Comparison of ENCODE assay signal across 26 cellular contexts in genomic region chr1:39438002-39438401, GRCh38. TPM values are rescaled to one million over a fixed set of nuclear protein-coding genes. Genes with fewer than 3 reads are reported as not detected.
A peak's percentile ranks its signal among the peaks of the same experiment; 100 is the strongest.
DNase-seq lines count a peak whose midpoint lies in the region; ATAC-seq, FAIRE-seq and TF ChIP-seq lines count a peak whose summit lies in the region.
"Had no signal": no experiment of that assay in that cellular context is flagged by ENCODE, and none has a peak within 500 bp of the region (broad histone marks: within the 10 kb centered on the region; RNA-seq: fewer than 3 reads in every experiment).

No MANE protein-coding gene starts in this region.

- ATAC-seq in activated T-cell treated with anti-CD3 and anti-CD28 coated beads, Interleukin-2, amount 50 U/mL, for 72 hours (replicated peaks in 1 of 2) = no peak
- ATAC-seq in activated T-cell treated with anti-CD3 and anti-CD28 coated beads, Interleukin-2, amount 50 U/mL, for 4 hours = no peak
- ATAC-seq in activated CD8-positive, alpha-beta memory T cell treated with anti-CD3 and anti-CD28 coated beads, Interleukin-2, amount 10 ng/mL, durations not matched to agents 7 days and 5 days = no peak
- ATAC-seq: PC-3 had no signal

- H2BK12ac ChIP-seq in neuronal stem cell (ENCODE audit: low read length) = no peak overlapping the region

- H3K9ac ChIP-seq in astrocyte (ENCODE audit: low read length) = no peak overlapping the region
- H3K9ac ChIP-seq in neuronal stem cell (ENCODE audit: low read depth, low read length, poor library complexity) = no peak overlapping the region
- H3K9ac ChIP-seq: GM23248, KMS-11 had no signal

- no peak overlapping the region for H3K14ac ChIP-seq in neuronal stem cell (ENCODE audit: low read length)

- H3K27me3 Mint-ChIP-seq in activated T-cell treated with anti-CD3 and anti-CD28 coated beads, Interleukin-2, amount 50 U/mL, for 72 hours (ENCODE audit: low read depth) = no peaks in the 10 kb centered on the region
- no peaks in the 10 kb centered on the region for H3K27me3 Mint-ChIP-seq in activated T-cell treated with anti-CD3 and anti-CD28 coated beads, Interleukin-2, amount 50 U/mL, for 4 hours (ENCODE audit: low read depth)
- no peaks in the 10 kb centered on the region for H3K27me3 Mint-ChIP-seq in astrocyte (ENCODE audit: low read depth, unreplicated experiment)
- peaks cover 4% of the 10 kb centered on the region for H3K27me3 Mint-ChIP-seq in endothelial cell (ENCODE audit: unreplicated experiment)
- H3K27me3 Mint-ChIP-seq in activated CD8-positive, alpha-beta memory T cell treated with anti-CD3 and anti-CD28 coated beads, Interleukin-2, amount 10 ng/mL, durations not matched to agents 7 days and 5 days = no peaks in the 10 kb centered on the region
- H3K27me3 Mint-ChIP-seq: B cell; CD4-positive, alpha-beta T cell had no signal

- CTCF ChIA-PET in activated CD8-positive, alpha-beta memory T cell treated with anti-CD3 and anti-CD28 coated beads, Interleukin-2, amount 10 ng/mL, durations not matched to agents 7 days and 5 days (lab: Charles Lee) = interaction anchor here (1.6 kb wide), 1 partner anchor 13 kb away, joined by 3 read pairs; no protein-coding TSS in a partner anchor

- H3K79me1 ChIP-seq in neuronal stem cell (ENCODE audit: low read depth, low read length) = no peaks in the 10 kb centered on the region

- no peak overlapping the region for H2AK5ac ChIP-seq in neuronal stem cell (ENCODE audit: low read depth, low read length)

- H3K79me2 ChIP-seq in astrocyte (ENCODE audit: insufficient read depth, low read length) = peaks cover 30% of the 10 kb centered on the region

- no peak for DNase-seq in activated T-cell treated with anti-CD3 and anti-CD28 coated beads, Interleukin-2, amount 50 U/mL, for 72 hours
- DNase-seq in activated T-cell treated with anti-CD3 and anti-CD28 coated beads, Interleukin-2, amount 50 U/mL, for 4 hours = no peak
- DNase-seq in astrocyte (ENCODE audit: low read depth) = no peak
- no peak for DNase-seq in endothelial cell (ENCODE audit: low spot score)
- DNase-seq in testis = no peak
- DNase-seq in T-helper 2 cell = no peak
- DNase-seq in activated CD8-positive, alpha-beta memory T cell treated with anti-CD3 and anti-CD28 coated beads, Interleukin-2, amount 10 ng/mL, durations not matched to agents 7 days and 5 days = no peak
- no peak for DNase-seq in neuronal stem cell (ENCODE audit: low spot score)
- DNase-seq: 8988T; CD4-positive, alpha-beta T cell; DMS53; EL; GM23248; NCI-H1417 treated with DMSO at 0.1 percent for 48 hours; NCI-H187 treated with DMSO at 0.1 percent for 48 hours; NCI-H226; NCI-H524; NCI-H82; PC-3 had no signal

- H3K36me3 ChIP-seq in astrocyte (ENCODE audit: insufficient read depth, low read length) (peaks cover 78% of the 10 kb centered on the region), testis (ENCODE audit: low read depth, missing control alignments) (no peaks in the 10 kb centered on the region), neuronal stem cell (replicated peaks in 1 of 2; ENCODE audit: control insufficient read depth in 2 of 2, insufficient read depth in 2 of 2, low read length in 2 of 2) (peaks cover 32 to 99% of the 10 kb centered on the region in 2 donors)

- no peak overlapping the region for H2AFZ ChIP-seq in astrocyte (ENCODE audit: low read depth, low read length)
- no peak overlapping the region for H2AFZ ChIP-seq in neuronal stem cell (ENCODE audit: low read length)
- H2AFZ ChIP-seq: GM23248 had no signal

- no peak overlapping the region for H3K4ac ChIP-seq in neuronal stem cell (ENCODE audit: low read length)

- TF ChIP-seq CTCF in astrocyte (IDR thresholded peaks at IDR 0.05; ENCODE audit: insufficient read depth, low read depth, low read length) (no peak), endothelial cell (IDR thresholded peaks at IDR 0.05; ENCODE audit: unreplicated experiment) (no peak), testis (IDR thresholded peaks at IDR 0.05) (no peak)

- H4K20me1 ChIP-seq in astrocyte (ENCODE audit: insufficient read depth, low read length) = peaks cover 31% of the 10 kb centered on the region

- no peaks in the 10 kb centered on the region for H3K9me3 Mint-ChIP-seq in activated T-cell treated with anti-CD3 and anti-CD28 coated beads, Interleukin-2, amount 50 U/mL, for 72 hours
- H3K9me3 Mint-ChIP-seq in activated T-cell treated with anti-CD3 and anti-CD28 coated beads, Interleukin-2, amount 50 U/mL, for 4 hours = no peaks in the 10 kb centered on the region
- H3K9me3 Mint-ChIP-seq in astrocyte (ENCODE audit: unreplicated experiment) (no peaks in the 10 kb centered on the region), endothelial cell (ENCODE audit: unreplicated experiment) (no peaks in the 10 kb centered on the region)
- no peaks in the 10 kb centered on the region for H3K9me3 Mint-ChIP-seq in activated CD8-positive, alpha-beta memory T cell treated with anti-CD3 and anti-CD28 coated beads, Interleukin-2, amount 10 ng/mL, durations not matched to agents 7 days and 5 days (ENCODE audit: low read depth)
- H3K9me3 Mint-ChIP-seq: CD4-positive, alpha-beta T cell had no signal

- 59 to 66% methylated on average over 2 of the region's 2 CpGs for WGBS in testis, 2 donors
- no CpG with 5 or more reads among the region's 2 CpGs for WGBS in neuronal stem cell (ENCODE audit: extremely low coverage in 2 of 2, insufficient read length in 2 of 2, insufficient replicate concordance in 1 of 2), 2 donors

- no peak overlapping the region for H2BK120ac ChIP-seq in neuronal stem cell (ENCODE audit: low read depth, low read length)

- no peak overlapping the region for H4K8ac ChIP-seq in neuronal stem cell (ENCODE audit: low read depth, low read length)

- no peak overlapping the region for H3K23ac ChIP-seq in neuronal stem cell (ENCODE audit: low read depth, low read length, poor library complexity)

- H3K27ac ChIP-seq in astrocyte (ENCODE audit: low read depth, low read length) (no peak overlapping the region), testis (peak overlapping the region; percentile 62 to 65), neuronal stem cell (replicated peaks; ENCODE audit: low read length) (no peak overlapping the region)
- H3K27ac ChIP-seq: GM23248, HL-60, KMS-11, RWPE1 had no signal

- H3K4me1 ChIP-seq in astrocyte (ENCODE audit: insufficient read depth, low read length) (no peaks in the 10 kb centered on the region), testis (no peaks in the 10 kb centered on the region), neuronal stem cell (ENCODE audit: control insufficient read depth in 2 of 2, insufficient read depth in 1 of 2, low read depth in 1 of 2, low read length in 2 of 2) (no peaks in the 10 kb centered on the region)
- H3K4me1 ChIP-seq: HAP-1 had no signal

- no peaks in the 10 kb centered on the region for H3K4me1 Mint-ChIP-seq in activated T-cell treated with anti-CD3 and anti-CD28 coated beads, Interleukin-2, amount 50 U/mL, for 72 hours (ENCODE audit: low read depth)
- no peaks in the 10 kb centered on the region for H3K4me1 Mint-ChIP-seq in activated T-cell treated with anti-CD3 and anti-CD28 coated beads, Interleukin-2, amount 50 U/mL, for 4 hours (ENCODE audit: low read depth)
- peaks cover 18% of the 10 kb centered on the region for H3K4me1 Mint-ChIP-seq in astrocyte (ENCODE audit: low read depth, unreplicated experiment)
- H3K4me1 Mint-ChIP-seq in endothelial cell (ENCODE audit: unreplicated experiment) = no peaks in the 10 kb centered on the region
- no peaks in the 10 kb centered on the region for H3K4me1 Mint-ChIP-seq in activated CD8-positive, alpha-beta memory T cell treated with anti-CD3 and anti-CD28 coated beads, Interleukin-2, amount 10 ng/mL, durations not matched to agents 7 days and 5 days
- H3K4me1 Mint-ChIP-seq: B cell had no signal

- H2BK15ac ChIP-seq in neuronal stem cell (ENCODE audit: low read length) = no peak overlapping the region

- FAIRE-seq in astrocyte (lab: Jason Lieb, UNC) = no peak
- FAIRE-seq: GM12891 had no signal

- H3K4me3 ChIP-seq in astrocyte (ENCODE audit: insufficient read depth, low read depth, low read length) = no peak overlapping the region
- H3K4me3 ChIP-seq in testis = no peak overlapping the region
- H3K4me3 ChIP-seq in neuronal stem cell (ENCODE audit: low read length in 2 of 2) = no peak overlapping the region
- H3K4me3 ChIP-seq: GM23248, HAP-1 had no signal

- no peak overlapping the region for H2BK5ac ChIP-seq in neuronal stem cell (ENCODE audit: low read length)

- H3K4me3 Mint-ChIP-seq in activated T-cell treated with anti-CD3 and anti-CD28 coated beads, Interleukin-2, amount 50 U/mL, for 72 hours = no peak overlapping the region
- H3K4me3 Mint-ChIP-seq in activated T-cell treated with anti-CD3 and anti-CD28 coated beads, Interleukin-2, amount 50 U/mL, for 4 hours = no peak overlapping the region
- H3K4me3 Mint-ChIP-seq in astrocyte (ENCODE audit: unreplicated experiment) = no peak overlapping the region
- peak overlapping the region; percentile 45 for H3K4me3 Mint-ChIP-seq in endothelial cell (ENCODE audit: unreplicated experiment)
- no peak overlapping the region for H3K4me3 Mint-ChIP-seq in activated CD8-positive, alpha-beta memory T cell treated with anti-CD3 and anti-CD28 coated beads, Interleukin-2, amount 10 ng/mL, durations not matched to agents 7 days and 5 days
- H3K4me3 Mint-ChIP-seq: B cell; CD4-positive, alpha-beta T cell had no signal

- H3K27me3 ChIP-seq in astrocyte (ENCODE audit: insufficient read depth, low read length) (no peaks in the 10 kb centered on the region), testis (no peaks in the 10 kb centered on the region), neuronal stem cell (ENCODE audit: control insufficient read depth in 3 of 3, insufficient read depth in 3 of 3, low read depth in 1 of 3, low read length in 3 of 3) (no peaks in the 10 kb centered on the region)

- H3K9me3 ChIP-seq in astrocyte (ENCODE audit: insufficient read depth, low read depth, low read length) (no peaks in the 10 kb centered on the region), testis (no peaks in the 10 kb centered on the region), neuronal stem cell (replicated peaks in 1 of 2; ENCODE audit: control insufficient read depth in 2 of 2, insufficient read depth in 1 of 2, low read depth in 1 of 2, low read length in 2 of 2) (peaks cover 0 to 3% of the 10 kb centered on the region in 2 donors)
- H3K9me3 ChIP-seq: HAP-1 had no signal

- intact Hi-C loops in testis (cut with DNase I; ENCODE audit: low total_unique reads) = no loop called here

- TF ChIP-seq POLR2A in testis (IDR thresholded peaks at IDR 0.05) = no peak

- peak overlapping the region; percentile 38 for H3K27ac Mint-ChIP-seq in activated T-cell treated with anti-CD3 and anti-CD28 coated beads, Interleukin-2, amount 50 U/mL, for 72 hours
- H3K27ac Mint-ChIP-seq in astrocyte (ENCODE audit: unreplicated experiment) (peak overlapping the region; percentile 38), endothelial cell (ENCODE audit: unreplicated experiment) (no peak overlapping the region)
- H3K27ac Mint-ChIP-seq in activated CD8-positive, alpha-beta memory T cell treated with anti-CD3 and anti-CD28 coated beads, Interleukin-2, amount 10 ng/mL, durations not matched to agents 7 days and 5 days = no peak overlapping the region
- H3K27ac Mint-ChIP-seq: B cell; CD4-positive, alpha-beta T cell had no signal

- H4K91ac ChIP-seq in neuronal stem cell (ENCODE audit: low read depth, low read length, poor library complexity) = no peak overlapping the region

- H3K18ac ChIP-seq in neuronal stem cell (ENCODE audit: low read length) = no peak overlapping the region

- H3K4me2 ChIP-seq in astrocyte (ENCODE audit: low read length) = no peak overlapping the region
- H3K4me2 ChIP-seq in neuronal stem cell (ENCODE audit: insufficient read depth, low read length, poor library complexity, severe bottlenecking) = no peak overlapping the region
- H3K4me2 ChIP-seq: KMS-11 had no signal

- H3K36me3 Mint-ChIP-seq in activated T-cell treated with anti-CD3 and anti-CD28 coated beads, Interleukin-2, amount 50 U/mL, for 72 hours (ENCODE audit: insufficient read depth in 2 of 2) = peaks cover 21 to 32% of the 10 kb centered on the region in 2 donors
- peaks cover 55% of the 10 kb centered on the region for H3K36me3 Mint-ChIP-seq in activated T-cell treated with anti-CD3 and anti-CD28 coated beads, Interleukin-2, amount 50 U/mL, for 4 hours (ENCODE audit: insufficient read depth)
- H3K36me3 Mint-ChIP-seq in astrocyte (ENCODE audit: low read depth, unreplicated experiment) (peaks cover 16% of the 10 kb centered on the region), endothelial cell (ENCODE audit: low read depth, unreplicated experiment) (peaks cover 57% of the 10 kb centered on the region)
- peaks cover 59% of the 10 kb centered on the region for H3K36me3 Mint-ChIP-seq in activated CD8-positive, alpha-beta memory T cell treated with anti-CD3 and anti-CD28 coated beads, Interleukin-2, amount 10 ng/mL, durations not matched to agents 7 days and 5 days

RNA-seq across cellular contexts. Expression of gene BMP8A, which starts 53.4 kb away (rescaled TPM):
- under 1 TPM; 0.35 to 0.38 TPM for total RNA-seq in activated T-cell treated with anti-CD3 and anti-CD28 coated beads, Interleukin-2, amount 50 U/mL, for 72 hours
- under 1 TPM in 2 of 3 donors, not detected in 1; 0.21 to 0.27 TPM for total RNA-seq in activated T-cell treated with anti-CD3 and anti-CD28 coated beads, Interleukin-2, amount 50 U/mL, for 4 hours
- total RNA-seq in astrocyte (0.34 and 0.84 TPM in 2 replicates), endothelial cell (ENCODE audit: unreplicated experiment) (not detected), testis (10 to 100 TPM in 1 of 2 donors, 1 to 10 TPM in 1; 5.6 to 15.0 TPM)
- 4.3 TPM for polyA plus RNA-seq in testis (ENCODE audit: insufficient read depth, low read depth, low replicate concordance)
- not detected for total RNA-seq in activated CD8-positive, alpha-beta memory T cell treated with anti-CD3 and anti-CD28 coated beads, Interleukin-2, amount 10 ng/mL, durations not matched to agents 7 days and 5 days
- polyA plus RNA-seq in neuronal stem cell (2013, experiment 1 of 2) = 0.03 TPM
- 0.04 TPM for polyA plus RNA-seq in neuronal stem cell (2013, experiment 2 of 2)
- total RNA-seq: CD4-positive, alpha-beta T cell; GM23248; HT1080 had no signal
- polyA plus RNA-seq: GM23248 had no signal

Comparison
In these comparisons a context has a peak if more than half of its experiments do, and no peak if none do; other contexts are left out.
1. H3K27ac Mint-ChIP-seq: peak in activated T-cell treated with anti-CD3 and anti-CD28 coated beads, Interleukin-2, amount 50 U/mL, for 72 hours (single experiment) and astrocyte (single experiment); none in endothelial cell (single experiment) and activated CD8-positive, alpha-beta memory T cell treated with anti-CD3 and anti-CD28 coated beads, Interleukin-2, amount 10 ng/mL, durations not matched to agents 7 days and 5 days (single experiment).
2. H3K27ac ChIP-seq: peak in testis (2 of 2); none in astrocyte (single experiment) and neuronal stem cell (single experiment).